Comparison of ENCODE assay signal across 27 cellular contexts in the genomic region with DNA sequence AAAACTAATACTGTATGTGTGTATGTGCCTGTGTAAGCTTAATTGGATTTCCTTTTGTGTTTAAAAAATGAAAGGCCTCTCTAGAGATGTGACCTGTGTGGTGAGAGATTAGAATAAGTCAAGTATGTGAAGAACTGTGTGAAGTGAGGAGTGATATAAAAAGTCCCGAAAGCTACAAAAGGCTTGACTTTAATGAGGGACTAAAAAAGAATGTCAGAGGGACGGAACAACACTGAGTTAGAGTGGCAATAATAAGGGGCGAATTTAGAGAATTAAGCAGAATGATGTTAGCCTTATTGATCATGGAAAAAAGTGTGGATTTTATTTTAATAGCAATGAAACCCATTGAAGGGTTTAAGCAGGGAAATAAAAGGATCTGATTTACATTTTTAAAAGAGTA.
"Had no signal": no experiment of that assay in that cellular context is flagged by ENCODE, and none has a peak within 500 bp of the region (broad histone marks: within the 10 kb centered on the region; RNA-seq: fewer than 3 reads in every experiment).

No MANE protein-coding gene starts in this region.

- H3K4me3 Mint-ChIP-seq: naive thymus-derived CD4-positive, alpha-beta T cell; natural killer cell treated with Interleukin-12 subunit alpha and Interleukin-12 subunit beta and Interleukin-15 and Interleukin-18, amount 100 ng/mL, for 72 hours; nephron progenitor cell; neural crest cell; stimulated activated effector memory CD8-positive, alpha-beta T cell treated with anti-CD3 and anti-CD28 coated beads, Interleukin-12 subunit alpha, Interleukin-12 subunit beta, amount 100 ng/mL, for 72 hours; stimulated activated naive B cell treated with anti-CD40 and anti-IgM and Interleukin-4, amounts not matched to agents 10 μg/mL and 1 μg/mL and 100 μg/mL, for 72 hours; stimulated activated naive CD8-positive, alpha-beta T cell treated with anti-CD3 and anti-CD28 coated beads, Interleukin-15, Interleukin-2, amounts not matched to agents 100 ng/mL and 50 ng/mL, for 24 hours had no signal

- H3K27ac Mint-ChIP-seq: naive thymus-derived CD4-positive, alpha-beta T cell; natural killer cell treated with Interleukin-12 subunit alpha and Interleukin-12 subunit beta and Interleukin-15 and Interleukin-18, amount 100 ng/mL, for 72 hours; nephron progenitor cell; stimulated activated effector memory CD8-positive, alpha-beta T cell treated with anti-CD3 and anti-CD28 coated beads, Interleukin-12 subunit alpha, Interleukin-12 subunit beta, amount 100 ng/mL, for 72 hours; stimulated activated naive B cell treated with anti-CD40 and anti-IgM and Interleukin-4, amounts not matched to agents 10 μg/mL and 1 μg/mL and 100 μg/mL, for 72 hours; stimulated activated naive CD8-positive, alpha-beta T cell treated with anti-CD3 and anti-CD28 coated beads, Interleukin-15, Interleukin-2, amounts not matched to agents 100 ng/mL and 50 ng/mL, for 24 hours had no signal

- H3K4me1 Mint-ChIP-seq: naive thymus-derived CD4-positive, alpha-beta T cell; nephron progenitor cell; stimulated activated effector memory CD8-positive, alpha-beta T cell treated with anti-CD3 and anti-CD28 coated beads, Interleukin-12 subunit alpha, Interleukin-12 subunit beta, amount 100 ng/mL, for 72 hours; stimulated activated naive B cell treated with anti-CD40 and anti-IgM and Interleukin-4, amounts not matched to agents 10 μg/mL and 1 μg/mL and 100 μg/mL, for 72 hours had no signal

- H3K36me3 Mint-ChIP-seq: naive thymus-derived CD4-positive, alpha-beta T cell; stimulated activated effector memory CD8-positive, alpha-beta T cell treated with anti-CD3 and anti-CD28 coated beads, Interleukin-12 subunit alpha, Interleukin-12 subunit beta, amount 100 ng/mL, for 72 hours; stimulated activated naive B cell treated with anti-CD40 and anti-IgM and Interleukin-4, amounts not matched to agents 10 μg/mL and 1 μg/mL and 100 μg/mL, for 72 hours had no signal

- H3K27me3 Mint-ChIP-seq: naive thymus-derived CD4-positive, alpha-beta T cell; natural killer cell treated with Interleukin-12 subunit alpha and Interleukin-12 subunit beta and Interleukin-15 and Interleukin-18, amount 100 ng/mL, for 72 hours; stimulated activated naive B cell treated with anti-CD40 and anti-IgM and Interleukin-4, amounts not matched to agents 10 μg/mL and 1 μg/mL and 100 μg/mL, for 72 hours; stimulated activated naive CD8-positive, alpha-beta T cell treated with anti-CD3 and anti-CD28 coated beads, Interleukin-15, Interleukin-2, amounts not matched to agents 100 ng/mL and 50 ng/mL, for 24 hours had no signal

- H3K4me3 ChIP-seq: pancreas, prostate gland, right lobe of liver, sigmoid colon, stomach, thoracic aorta, thyroid gland, tibial nerve, upper lobe of left lung, vagina had no signal

- ATAC-seq: naive thymus-derived CD4-positive, alpha-beta T cell; natural killer cell treated with Interleukin-12 subunit alpha and Interleukin-12 subunit beta and Interleukin-15 and Interleukin-18, amount 100 ng/mL, for 72 hours; pancreas; right cardiac atrium; right lobe of liver; stimulated activated effector memory CD8-positive, alpha-beta T cell treated with anti-CD3 and anti-CD28 coated beads, Interleukin-12 subunit alpha, Interleukin-12 subunit beta, amount 100 ng/mL, for 72 hours; stimulated activated naive B cell treated with anti-CD40 and anti-IgM and Interleukin-4, amounts not matched to agents 10 μg/mL and 1 μg/mL and 100 μg/mL, for 72 hours had no signal

- H3K36me3 ChIP-seq: pancreas, prostate gland, right lobe of liver, sigmoid colon, stomach, thoracic aorta, thyroid gland, tibial nerve, upper lobe of left lung, vagina had no signal

- H3K4me1 ChIP-seq: pancreas, prostate gland, right lobe of liver, sigmoid colon, stomach, thyroid gland, tibial nerve, upper lobe of left lung, vagina had no signal

- DNase-seq: naive thymus-derived CD4-positive, alpha-beta T cell; nephron progenitor cell; occipital lobe; pancreas; retina; right cardiac atrium; right lobe of liver; sigmoid colon; small intestine; stimulated activated CD4-positive, alpha-beta T cell treated with anti-CD3 and anti-CD28 coated beads, Interleukin-15, amount 100 ng/mL, for 24 hours; stimulated activated CD4-positive, alpha-beta T cell treated with anti-CD3 and anti-CD28 coated beads, Interleukin-2, amount 100 ng/mL, for 24 hours; stimulated activated CD4-positive, alpha-beta T cell treated with anti-CD3 and anti-CD28 coated beads, Interleukin-2, amount 100 ng/mL, for 48 hours; stimulated activated CD4-positive, alpha-beta T cell treated with anti-CD3 and anti-CD28 coated beads, Interleukin-4, amount 100 ng/mL, for 24 hours; stimulated activated naive B cell treated with anti-CD40 and anti-IgM and Interleukin-4, amounts not matched to agents 10 μg/mL and 1 μg/mL and 100 μg/mL, for 72 hours; stimulated activated naive CD4-positive, alpha-beta T cell treated with Interleukin-2 at 50 U/mL for 16 hours; stomach; thyroid gland; trophoblast cell; upper lobe of left lung had no signal

- H3K27ac ChIP-seq: pancreas, prostate gland, right lobe of liver, sigmoid colon, stomach, thoracic aorta, thyroid gland, tibial nerve, upper lobe of left lung, vagina had no signal

- H3K27me3 ChIP-seq: pancreas, right lobe of liver, sigmoid colon, stomach, thyroid gland, tibial nerve, upper lobe of left lung, vagina had no signal

- H3K9me3 Mint-ChIP-seq: nephron progenitor cell, neural crest cell had no signal

- H3K9me3 ChIP-seq: pancreas, prostate gland, right lobe of liver, sigmoid colon, stomach, thoracic aorta, thyroid gland, tibial nerve, upper lobe of left lung, vagina had no signal
